ENCODE assay signal across 8 cellular contexts in genomic region chr14:22588419-22589095, GRCh38. TPM values are rescaled to one million over a fixed set of nuclear protein-coding genes. Genes with fewer than 3 reads are reported as not detected.
A peak's percentile ranks its signal among the peaks of the same experiment; 100 is the strongest.
DNase-seq lines count a peak whose midpoint lies in the region; ATAC-seq, FAIRE-seq and TF ChIP-seq lines count a peak whose summit lies in the region.

No MANE protein-coding gene starts in this region.

- H3K9ac ChIP-seq in kidney (ENCODE audit: low read length in 2 of 2) = peak overlapping the region; percentile 92 to 94

- H3K36me3 ChIP-seq in kidney (ENCODE audit: control insufficient read depth in 1 of 2, insufficient read depth in 2 of 2, low read length in 2 of 2) (no peaks in the 10 kb centered on the region), testis (ENCODE audit: low read depth, missing control alignments) (no peaks in the 10 kb centered on the region)

- H3K9me3 Mint-ChIP-seq in activated CD4-positive, alpha-beta T cell treated with anti-CD3 and anti-CD28 coated beads for 36 hours (ENCODE audit: low read depth) = no peaks in the 10 kb centered on the region
- no peaks in the 10 kb centered on the region for H3K9me3 Mint-ChIP-seq in activated naive CD4-positive, alpha-beta T cell treated with anti-CD3 and anti-CD28 coated beads, Interleukin-2, amount 10 ng/mL, durations not matched to agents 7 days and 5 days

- peaks cover 11 to 16% of the 10 kb centered on the region in 2 donors for H3K4me1 ChIP-seq in kidney (ENCODE audit: control insufficient read depth in 1 of 2, insufficient read depth in 1 of 2, low read depth in 1 of 2, low read length in 2 of 2)
- H3K4me1 ChIP-seq in testis = peaks cover 17% of the 10 kb centered on the region

- H3K9me3 ChIP-seq in kidney (ENCODE audit: control insufficient read depth in 1 of 2, low read length in 2 of 2) (no peaks in the 10 kb centered on the region), testis (no peaks in the 10 kb centered on the region)

- POLR2A ChIA-PET in activated CD4-positive, alpha-beta T cell treated with anti-CD3 and anti-CD28 coated beads for 36 hours (lab: Charles Lee) = interaction anchor here (0.6 to 3.6 kb wide), 22 partner anchors 10 to 1323 kb away, joined by 3 to 30 read pairs (median 5); partner anchors contain the start of genes ABHD4, ACIN1, C14orf119 and LRP10

- TF ChIP-seq POLR2A in testis (IDR thresholded peaks at IDR 0.05) = no peak

- WGBS in testis, 2 donors = 2 to 3% methylated on average over 14 to 17 of the region's 17 CpGs

- intact Hi-C loops in activated CD4-positive, alpha-beta T cell treated with anti-CD3 and anti-CD28 coated beads for 36 hours (cut with DNase I, micrococcal nuclease) = loop anchor here (1.0 to 10.0 kb wide), 16 partner anchors 10 to 1134 kb away; partner anchors contain the start of genes ABHD4 (in 2 of the 2), OXA1L (in 2 of the 2), PRMT5 (in 2 of the 2) and ACIN1 (in 1 of the 2)
- intact Hi-C loops in kidney (cut with DNase I) = no loop called here
- intact Hi-C loops in testis (cut with DNase I; ENCODE audit: low total_unique reads) = no loop called here

- peaks cover 46% of the 10 kb centered on the region for H3K36me3 Mint-ChIP-seq in activated CD4-positive, alpha-beta T cell treated with anti-CD3 and anti-CD28 coated beads for 36 hours (ENCODE audit: low read depth)
- peaks cover 28% of the 10 kb centered on the region for H3K36me3 Mint-ChIP-seq in activated naive CD4-positive, alpha-beta T cell treated with anti-CD3 and anti-CD28 coated beads, Interleukin-2, amount 10 ng/mL, durations not matched to agents 7 days and 5 days

- peaks cover 1% of the 10 kb centered on the region for H3K27me3 Mint-ChIP-seq in activated CD4-positive, alpha-beta T cell treated with anti-CD3 and anti-CD28 coated beads for 36 hours
- H3K27me3 Mint-ChIP-seq in activated naive CD4-positive, alpha-beta T cell treated with anti-CD3 and anti-CD28 coated beads, Interleukin-2, amount 10 ng/mL, durations not matched to agents 7 days and 5 days = peaks cover 10% of the 10 kb centered on the region

- peak; percentile 37 for ATAC-seq in activated CD4-positive, alpha-beta T cell treated with anti-CD3 and anti-CD28 coated beads for 36 hours

- H3K27me3 ChIP-seq in testis = no peaks in the 10 kb centered on the region

- H3K4me1 Mint-ChIP-seq in activated CD4-positive, alpha-beta T cell treated with anti-CD3 and anti-CD28 coated beads for 36 hours = peaks cover 76% of the 10 kb centered on the region
- peaks cover 66% of the 10 kb centered on the region for H3K4me1 Mint-ChIP-seq in activated naive CD4-positive, alpha-beta T cell treated with anti-CD3 and anti-CD28 coated beads, Interleukin-2, amount 10 ng/mL, durations not matched to agents 7 days and 5 days

- no peak for TF ChIP-seq CTCF in kidney (IDR thresholded peaks at IDR 0.05; ENCODE audit: borderline replicate concordance, extremely low read depth, insufficient read depth)
- no peak for TF ChIP-seq CTCF in testis (IDR thresholded peaks at IDR 0.05)

- H3K4me3 Mint-ChIP-seq in activated CD4-positive, alpha-beta T cell treated with anti-CD3 and anti-CD28 coated beads for 36 hours = peak overlapping the region; percentile 93
- H3K4me3 Mint-ChIP-seq in activated naive CD4-positive, alpha-beta T cell treated with anti-CD3 and anti-CD28 coated beads, Interleukin-2, amount 10 ng/mL, durations not matched to agents 7 days and 5 days = peak overlapping the region; percentile 98

- H3K4me3 ChIP-seq in kidney (ENCODE audit: low read length in 2 of 2) = peak overlapping the region; percentile 83 to 99
- H3K4me3 ChIP-seq in testis = peak overlapping the region; percentile 82 to 94

- peak overlapping the region; percentile 97 for H3K27ac Mint-ChIP-seq in activated CD4-positive, alpha-beta T cell treated with anti-CD3 and anti-CD28 coated beads for 36 hours
- peak overlapping the region; percentile 99 for H3K27ac Mint-ChIP-seq in activated naive CD4-positive, alpha-beta T cell treated with anti-CD3 and anti-CD28 coated beads, Interleukin-2, amount 10 ng/mL, durations not matched to agents 7 days and 5 days

- CTCF ChIA-PET in activated CD4-positive, alpha-beta T cell treated with anti-CD3 and anti-CD28 coated beads for 36 hours (lab: Charles Lee) = interaction anchor here (0.6 to 19.8 kb wide), 22 partner anchors 10 to 840 kb away, joined by 3 to 342 read pairs (median 4); partner anchors contain the start of genes ABHD4, HAUS4 and SLC7A7
- CTCF ChIA-PET in activated naive CD4-positive, alpha-beta T cell treated with anti-CD3 and anti-CD28 coated beads, Interleukin-2, amount 10 ng/mL, durations not matched to agents 7 days and 5 days (lab: Charles Lee) = interaction anchor here (0.7 to 11.5 kb wide), 11 partner anchors 10 to 675 kb away, joined by 3 to 116 read pairs (median 3); partner anchors contain the start of gene ABHD4

- H3K27ac ChIP-seq in kidney (ENCODE audit: low read depth in 2 of 2, low read length in 2 of 2) (peak overlapping the region; percentile 86 to 93), testis (peak overlapping the region; percentile 48 to 88)

- DNase-seq in activated CD4-positive, alpha-beta T cell treated with anti-CD3 and anti-CD28 coated beads for 36 hours = peak; percentile 58
- DNase-seq in activated CD4-positive, alpha-beta T cell treated with anti-CD3 and anti-CD28 coated beads for 48 hours = no peak
- DNase-seq in activated naive CD4-positive, alpha-beta T cell treated with anti-CD3 and anti-CD28 coated beads, Interleukin-2, amount 10 ng/mL, durations not matched to agents 7 days and 5 days = no peak
- no peak for DNase-seq in kidney
- DNase-seq in testis = no peak
- no peak for DNase-seq in foreskin melanocyte
- DNase-seq in activated effector memory CD4-positive, alpha-beta T cell treated with Interleukin-2 at 50 U/mL for 16 hours = no peak
- DNase-seq in COLO668 (lab: John Stamatoyannopoulos, UW; ENCODE audit: unreplicated experiment) = no peak

- FAIRE-seq in kidney (lab: Jason Lieb, UNC) = no peak

RNA-seq across cellular contexts. Expression of gene DAD1, which starts 0.5 kb away (rescaled TPM):
- 100 to 1,000 TPM; 265 to 302 TPM for total RNA-seq in activated CD4-positive, alpha-beta T cell treated with anti-CD3 and anti-CD28 coated beads for 36 hours
- total RNA-seq in kidney = 205 TPM
- 523 TPM for polyA plus RNA-seq in kidney (ENCODE audit: insufficient read depth, low read depth, low replicate concordance)
- total RNA-seq in testis = 100 to 1,000 TPM; 209 to 235 TPM
- polyA plus RNA-seq in testis (ENCODE audit: insufficient read depth, low read depth, low replicate concordance) = 350 TPM

RNA-seq across cellular contexts. Expression of gene ABHD4, which starts 9.5 kb away (rescaled TPM):
- total RNA-seq in activated CD4-positive, alpha-beta T cell treated with anti-CD3 and anti-CD28 coated beads for 36 hours = 10 to 100 TPM in 1 of 2 experiments, 1 to 10 TPM in 1; 8.3 to 10.5 TPM
- total RNA-seq in kidney (34.1 TPM), testis (100 to 1,000 TPM; 122 to 158 TPM)
- polyA plus RNA-seq in kidney (ENCODE audit: insufficient read depth, low read depth, low replicate concordance) (45.2 TPM), testis (ENCODE audit: insufficient read depth, low read depth, low replicate concordance) (111 TPM)

RNA-seq across cellular contexts. Expression of gene OR6J1, which starts 55.6 kb away (rescaled TPM):
- total RNA-seq in activated CD4-positive, alpha-beta T cell treated with anti-CD3 and anti-CD28 coated beads for 36 hours = not detected
- total RNA-seq in kidney = not detected
- polyA plus RNA-seq in kidney (ENCODE audit: insufficient read depth, low read depth, low replicate concordance) = not detected
- total RNA-seq in testis = under 1 TPM in 1 of 2 donors, not detected in 1; 0.19 TPM
- not detected for polyA plus RNA-seq in testis (ENCODE audit: insufficient read depth, low read depth, low replicate concordance)

Comparison
In these comparisons a context has a peak if more than half of its experiments do, and no peak if none do; other contexts are left out.
1. intact Hi-C loops: an anchor here in activated CD4-positive, alpha-beta T cell treated with anti-CD3 and anti-CD28 coated beads for 36 hours (1.0 to 10.0 kb wide); none called in kidney and testis.